ENCODE assay signal across 1 cellular context in the genomic region with DNA sequence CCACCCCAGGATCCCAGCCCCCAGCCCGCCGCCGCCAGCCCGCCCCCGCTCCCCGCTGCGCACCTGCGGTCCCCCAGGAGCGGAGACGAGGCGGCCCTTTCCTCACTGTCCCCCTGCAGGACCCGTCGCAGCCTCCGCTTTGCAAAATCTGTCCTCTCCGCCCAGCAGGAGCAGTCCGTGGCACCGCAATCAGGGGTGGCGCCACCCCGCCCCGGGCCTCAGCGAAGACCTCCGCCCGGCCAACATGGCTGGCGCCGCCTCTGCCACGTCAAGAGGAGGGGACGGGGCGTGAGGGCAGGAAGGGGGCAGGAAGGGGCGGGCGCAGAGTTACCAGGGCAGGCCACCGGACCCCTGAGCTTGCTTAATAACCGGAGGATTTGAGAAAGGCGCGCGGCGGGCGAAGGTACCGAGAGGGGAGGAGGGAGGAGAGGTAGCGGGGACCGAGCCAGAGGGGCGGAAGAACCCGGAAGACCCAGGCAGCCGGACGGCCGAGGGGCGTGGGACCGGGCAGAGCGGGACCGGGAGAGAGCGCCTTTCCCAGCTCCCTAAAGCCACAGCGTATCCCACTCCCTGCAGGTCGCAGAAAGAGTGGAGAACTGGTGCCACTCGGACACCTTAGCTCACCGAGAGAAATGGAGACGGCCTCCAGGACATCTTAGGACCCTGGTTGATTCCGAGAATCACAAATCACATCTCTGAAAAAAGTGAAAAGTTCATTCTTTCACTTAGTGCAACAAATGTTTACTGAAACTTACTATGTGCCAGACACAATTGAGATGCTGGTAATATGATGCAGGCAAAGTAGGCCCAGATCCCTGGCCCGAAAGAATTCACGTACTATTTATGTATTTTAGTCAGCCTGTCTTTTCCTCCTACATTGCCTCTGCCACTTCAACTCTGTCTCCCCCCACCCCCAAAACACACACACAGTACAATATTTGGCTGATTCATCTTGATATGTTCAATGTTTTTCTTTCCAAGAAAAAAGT.
TF ChIP-seq lines count a peak whose summit lies in the region.

SEC23A (minus strand) TSS at position 267 of the 989 bp plus-strand sequence. CDS start 7,117 bp downstream, outside the sequence.

TF ChIP-seq in HepG2, 621 proteins besides CTCF, POLR2A, EP300 and RAD21 (continued from another document and continues in another):
- TF ChIP-seq, protein P1, sequence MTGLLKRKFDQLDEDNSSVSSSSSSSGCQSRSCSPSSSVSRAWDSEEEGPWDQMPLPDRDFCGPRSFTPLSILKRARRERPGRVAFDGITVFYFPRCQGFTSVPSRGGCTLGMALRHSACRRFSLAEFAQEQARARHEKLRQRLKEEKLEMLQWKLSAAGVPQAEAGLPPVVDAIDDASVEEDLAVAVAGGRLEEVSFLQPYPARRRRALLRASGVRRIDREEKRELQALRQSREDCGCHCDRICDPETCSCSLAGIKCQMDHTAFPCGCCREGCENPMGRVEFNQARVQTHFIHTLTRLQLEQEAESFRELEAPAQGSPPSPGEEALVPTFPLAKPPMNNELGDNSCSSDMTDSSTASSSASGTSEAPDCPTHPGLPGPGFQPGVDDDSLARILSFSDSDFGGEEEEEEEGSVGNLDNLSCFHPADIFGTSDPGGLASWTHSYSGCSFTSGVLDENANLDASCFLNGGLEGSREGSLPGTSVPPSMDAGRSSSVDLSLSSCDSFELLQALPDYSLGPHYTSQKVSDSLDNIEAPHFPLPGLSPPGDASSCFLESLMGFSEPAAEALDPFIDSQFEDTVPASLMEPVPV (CRISPR knock-in tag; IDR thresholded peaks at IDR 0.05) = peak; percentile 97
- peak; percentile 96 for TF ChIP-seq ZNF160 (CRISPR knock-in tag; IDR thresholded peaks at IDR 0.05)
- TF ChIP-seq STAG1 (CRISPR knock-in tag; IDR thresholded peaks at IDR 0.05) = peak; percentile 27
- TF ChIP-seq ZNF576 (CRISPR knock-in tag; IDR thresholded peaks at IDR 0.05) = peak; percentile 96
- TF ChIP-seq CBX5 (CRISPR knock-in tag; IDR thresholded peaks at IDR 0.05; ENCODE audit: borderline replicate concordance) = peak; percentile 99
- TF ChIP-seq ZFP36L2 (CRISPR knock-in tag; IDR thresholded peaks at IDR 0.05) = peak; percentile 96
- peak; percentile 89; the same call in 1 of the 2 replicates for TF ChIP-seq MTF2 (CRISPR knock-in tag; IDR thresholded peaks at IDR 0.05; ENCODE audit: borderline replicate concordance)
- peak; percentile 66; the same call in 1 of the 2 replicates for TF ChIP-seq ZNF644 (CRISPR knock-in tag; IDR thresholded peaks at IDR 0.05; ENCODE audit: low read depth)
- peak; percentile 99 for TF ChIP-seq KLF13 (CRISPR knock-in tag; IDR thresholded peaks at IDR 0.05)
- peak; percentile 96 for TF ChIP-seq ZNF598 (CRISPR knock-in tag; IDR thresholded peaks at IDR 0.05; ENCODE audit: borderline replicate concordance)
- TF ChIP-seq, protein P2, sequence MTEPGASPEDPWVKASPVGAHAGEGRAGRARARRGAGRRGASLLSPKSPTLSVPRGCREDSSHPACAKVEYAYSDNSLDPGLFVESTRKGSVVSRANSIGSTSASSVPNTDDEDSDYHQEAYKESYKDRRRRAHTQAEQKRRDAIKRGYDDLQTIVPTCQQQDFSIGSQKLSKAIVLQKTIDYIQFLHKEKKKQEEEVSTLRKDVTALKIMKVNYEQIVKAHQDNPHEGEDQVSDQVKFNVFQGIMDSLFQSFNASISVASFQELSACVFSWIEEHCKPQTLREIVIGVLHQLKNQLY (CRISPR knock-in tag; IDR thresholded peaks at IDR 0.05) = peak; percentile 83; the same call in 1 of the 2 replicates
- peak; percentile 98 for TF ChIP-seq ZFP91 (CRISPR knock-in tag; IDR thresholded peaks at IDR 0.05; ENCODE audit: borderline replicate concordance)
- TF ChIP-seq TOPORS (CRISPR knock-in tag; IDR thresholded peaks at IDR 0.05) = peak; percentile 98
- TF ChIP-seq NAIF1 (CRISPR knock-in tag; IDR thresholded peaks at IDR 0.05; ENCODE audit: borderline replicate concordance) = peak; percentile 96
- TF ChIP-seq ZNF569 (CRISPR knock-in tag; IDR thresholded peaks at IDR 0.05; ENCODE audit: borderline replicate concordance) = no peak
- TF ChIP-seq NCOA1 (CRISPR knock-in tag; IDR thresholded peaks at IDR 0.05) = peak; percentile 96
- TF ChIP-seq, protein P3, sequence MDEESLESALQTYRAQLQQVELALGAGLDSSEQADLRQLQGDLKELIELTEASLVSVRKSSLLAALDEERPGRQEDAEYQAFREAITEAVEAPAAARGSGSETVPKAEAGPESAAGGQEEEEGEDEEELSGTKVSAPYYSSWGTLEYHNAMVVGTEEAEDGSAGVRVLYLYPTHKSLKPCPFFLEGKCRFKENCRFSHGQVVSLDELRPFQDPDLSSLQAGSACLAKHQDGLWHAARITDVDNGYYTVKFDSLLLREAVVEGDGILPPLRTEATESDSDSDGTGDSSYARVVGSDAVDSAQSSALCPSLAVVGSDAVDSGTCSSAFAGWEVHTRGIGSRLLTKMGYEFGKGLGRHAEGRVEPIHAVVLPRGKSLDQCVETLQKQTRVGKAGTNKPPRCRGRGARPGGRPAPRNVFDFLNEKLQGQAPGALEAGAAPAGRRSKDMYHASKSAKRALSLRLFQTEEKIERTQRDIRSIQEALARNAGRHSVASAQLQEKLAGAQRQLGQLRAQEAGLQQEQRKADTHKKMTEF (CRISPR knock-in tag; IDR thresholded peaks at IDR 0.05) = peak; percentile 99
- TF ChIP-seq, protein P4, sequence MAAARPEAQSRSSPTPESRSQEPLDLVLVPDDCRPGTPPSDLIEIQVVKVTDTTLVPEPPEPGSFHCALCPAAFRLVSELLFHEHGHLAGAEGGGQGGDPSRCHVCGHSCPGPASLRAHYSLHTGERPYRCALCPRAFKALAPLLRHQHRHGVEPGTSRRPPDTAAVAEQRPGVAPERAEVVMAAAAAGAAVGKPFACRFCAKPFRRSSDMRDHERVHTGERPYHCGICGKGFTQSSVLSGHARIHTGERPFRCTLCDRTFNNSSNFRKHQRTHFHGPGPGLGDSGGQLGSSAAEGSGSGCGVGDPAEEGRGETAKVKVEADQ (CRISPR knock-in tag; IDR thresholded peaks at IDR 0.05; ENCODE audit: borderline replicate concordance) = peak; percentile 98; the same call in 1 of the 2 replicates
- peak; percentile 98; the same call in 1 of the 2 replicates for TF ChIP-seq E2F2 (CRISPR knock-in tag; IDR thresholded peaks at IDR 0.05; ENCODE audit: borderline replicate concordance)
- TF ChIP-seq ZNF121 (CRISPR knock-in tag; IDR thresholded peaks at IDR 0.05) = peak; percentile 98
- TF ChIP-seq ZNF883 (CRISPR knock-in tag; IDR thresholded peaks at IDR 0.05; ENCODE audit: not compliant biosample characterization) = peak; percentile 100
- TF ChIP-seq SP140L (CRISPR knock-in tag; IDR thresholded peaks at IDR 0.05; ENCODE audit: borderline replicate concordance) = 0 out of 2 replicates have a peak, but pooled peaks have one; percentile 83
- TF ChIP-seq SUZ12 (IDR thresholded peaks at IDR 0.05; ENCODE audit: low read depth, low read length) = no peak
- TF ChIP-seq BORCS8-MEF2B (CRISPR knock-in tag; IDR thresholded peaks at IDR 0.05) = peak; percentile 99
- 0 out of 2 replicates have a peak, but pooled peaks have one; percentile 9 for TF ChIP-seq KDM1A (CRISPR knock-in tag; IDR thresholded peaks at IDR 0.05)
- peak; percentile 99 for TF ChIP-seq ZNF280B (CRISPR knock-in tag; IDR thresholded peaks at IDR 0.05; ENCODE audit: borderline replicate concordance)
- peak; percentile 99 for TF ChIP-seq ZNF33B (CRISPR knock-in tag; IDR thresholded peaks at IDR 0.05)
- TF ChIP-seq ZFYVE20 (CRISPR knock-in tag; IDR thresholded peaks at IDR 0.05; ENCODE audit: borderline replicate concordance, low read depth) = peak; percentile 82; the same call in 1 of the 2 replicates
- peak; percentile 100 for TF ChIP-seq ERF (CRISPR knock-in tag; IDR thresholded peaks at IDR 0.05)
- peak; percentile 93 for TF ChIP-seq HOXA9 (CRISPR knock-in tag; IDR thresholded peaks at IDR 0.05; ENCODE audit: borderline replicate concordance)
- peak; percentile 66; the same call in 1 of the 2 replicates for TF ChIP-seq ZNF143 (CRISPR knock-in tag; IDR thresholded peaks at IDR 0.05)
- peak; percentile 100 for TF ChIP-seq ZBTB2 (CRISPR knock-in tag; IDR thresholded peaks at IDR 0.05; ENCODE audit: low read depth)
- TF ChIP-seq, protein P5, sequence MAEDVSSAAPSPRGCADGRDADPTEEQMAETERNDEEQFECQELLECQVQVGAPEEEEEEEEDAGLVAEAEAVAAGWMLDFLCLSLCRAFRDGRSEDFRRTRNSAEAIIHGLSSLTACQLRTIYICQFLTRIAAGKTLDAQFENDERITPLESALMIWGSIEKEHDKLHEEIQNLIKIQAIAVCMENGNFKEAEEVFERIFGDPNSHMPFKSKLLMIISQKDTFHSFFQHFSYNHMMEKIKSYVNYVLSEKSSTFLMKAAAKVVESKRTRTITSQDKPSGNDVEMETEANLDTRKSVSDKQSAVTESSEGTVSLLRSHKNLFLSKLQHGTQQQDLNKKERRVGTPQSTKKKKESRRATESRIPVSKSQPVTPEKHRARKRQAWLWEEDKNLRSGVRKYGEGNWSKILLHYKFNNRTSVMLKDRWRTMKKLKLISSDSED (CRISPR knock-in tag; IDR thresholded peaks at IDR 0.05) = peak; percentile 75; the same call in 1 of the 2 replicates
- TF ChIP-seq PLRG1 (conservative IDR thresholded peaks at IDR 0.05) = no peak
- TF ChIP-seq MBNL3 (CRISPR knock-in tag; conservative IDR thresholded peaks at IDR 0.05) = no peak
- peak; percentile 89 for TF ChIP-seq JUNB (CRISPR knock-in tag; IDR thresholded peaks at IDR 0.05; ENCODE audit: borderline replicate concordance)
- TF ChIP-seq ADNP (CRISPR knock-in tag; IDR thresholded peaks at IDR 0.05) = 0 out of 2 replicates have a peak, but pooled peaks have one; percentile 9
- TF ChIP-seq ZNF770 (CRISPR knock-in tag; IDR thresholded peaks at IDR 0.05) = peak; percentile 93
- TF ChIP-seq ZNF772 (CRISPR knock-in tag; IDR thresholded peaks at IDR 0.05) = peak; percentile 99
- peak; percentile 90; the same call in 1 of the 2 replicates for TF ChIP-seq SAFB2 (CRISPR knock-in tag; IDR thresholded peaks at IDR 0.05; ENCODE audit: borderline replicate concordance, low read depth)
